Comparison of ENCODE assay signal across 11 cellular contexts in genomic region chr10:102603946-102604345, GRCh38. TPM values are rescaled to one million over a fixed set of nuclear protein-coding genes. Genes with fewer than 3 reads are reported as not detected.
DNase-seq lines count a peak whose midpoint lies in the region; ATAC-seq and TF ChIP-seq lines count a peak whose summit lies in the region.
"Had no signal": no experiment of that assay in that cellular context is flagged by ENCODE, and none has a peak within 500 bp of the region (broad histone marks: within the 10 kb centered on the region; RNA-seq: fewer than 3 reads in every experiment).

No MANE protein-coding gene starts in this region.

- peaks cover 0 to 13% (median 0%) of the 10 kb centered on the region in 11 experiments; a peak in 4 of 22 replicates for H4K20me1 ChIP-seq in BLaER1 treated with 17β-estradiol and CSF1 and Interleukin-3, amounts not matched to agents 10 nM and 100 nM
- H4K20me1 ChIP-seq in PC-9 (ENCODE audit: insufficient read depth): no peaks in the 10 kb centered on the region

- POLR2A ChIA-PET in PC-9 (lab: Charles Lee; ENCODE audit: unreplicated experiment): interaction anchor here (0.5 kb wide), 1 partner anchor 27 kb away, joined by 4 read pairs; no protein-coding TSS in a partner anchor

- no peak for DNase-seq in PC-9
- no peak for DNase-seq in esophagus squamous epithelium (lab: John Stamatoyannopoulos, UW)
- DNase-seq in substantia nigra (lab: John Stamatoyannopoulos, UW): no peak
- no peak for DNase-seq in HuH-7 (ENCODE audit: low spot score)
- DNase-seq in cerebellum (ENCODE audit: low spot score): no peak
- DNase-seq: effector CD4-positive, alpha-beta T cell had no signal

- CTCF ChIA-PET in PC-9 (lab: Charles Lee): no interaction called here

- H2AFZ ChIP-seq in PC-9: no peak overlapping the region

- H3K9me3 Mint-ChIP-seq in nephron: no peaks in the 10 kb centered on the region

- no peaks in the 10 kb centered on the region for H3K9me3 ChIP-seq in BLaER1 treated with 17β-estradiol and CSF1 and Interleukin-3, amounts not matched to agents 10 nM and 100 nM (replicated peaks in 1 of 11)
- H3K9me3 ChIP-seq in PC-9 (ENCODE audit: insufficient read depth, low read depth): no peaks in the 10 kb centered on the region
- H3K9me3 ChIP-seq in esophagus squamous epithelium: no peaks in the 10 kb centered on the region

- no peak for ATAC-seq in HG03521 (IDR thresholded peaks at IDR 0.05; ENCODE audit: unreplicated experiment)
- ATAC-seq: sciatic nerve had no signal

- TF ChIP-seq CTCF in PC-9 (conservative IDR thresholded peaks at IDR 0.05) (no peak), esophagus squamous epithelium (IDR thresholded peaks at IDR 0.05) (no peak), nephron (IDR thresholded peaks at IDR 0.05; ENCODE audit: unreplicated experiment in 3 of 3) (no peak)

- peaks cover 40% of the 10 kb centered on the region for H3K4me1 Mint-ChIP-seq in nephron

- H3K79me2 ChIP-seq in PC-9 (ENCODE audit: low read depth): no peaks in the 10 kb centered on the region

- no peaks in the 10 kb centered on the region for H3K27me3 ChIP-seq in BLaER1 treated with 17β-estradiol and CSF1 and Interleukin-3, amounts not matched to agents 10 nM and 100 nM
- H3K27me3 ChIP-seq in PC-9 (ENCODE audit: insufficient read depth, low read depth) (no peaks in the 10 kb centered on the region), esophagus squamous epithelium (no peaks in the 10 kb centered on the region)

- peaks cover 44 to 92% (median 77%) of the 10 kb centered on the region in 11 experiments for H3K36me3 ChIP-seq in BLaER1 treated with 17β-estradiol and CSF1 and Interleukin-3, amounts not matched to agents 10 nM and 100 nM
- H3K36me3 ChIP-seq in PC-9 (ENCODE audit: low read depth) (no peaks in the 10 kb centered on the region), esophagus squamous epithelium (peaks cover 2 to 82% (median 5%) of the 10 kb centered on the region in 3 donors)

- H3K36me3 Mint-ChIP-seq in nephron (ENCODE audit: low read depth): peaks cover 31% of the 10 kb centered on the region

- no peak overlapping the region for H3K4me3 Mint-ChIP-seq in nephron
- H3K4me3 Mint-ChIP-seq: activated naive CD8-positive, alpha-beta T cell had no signal

- peak overlapping the region; percentile 64 to 96 (median 85) for H3K27ac Mint-ChIP-seq in nephron
- H3K27ac Mint-ChIP-seq: activated naive CD8-positive, alpha-beta T cell had no signal

- intact Hi-C loops in PC-9 (cut with micrococcal nuclease; ENCODE audit: unreplicated experiment) (loop anchor here (2.0 kb wide), 2 partner anchors 25 to 39 kb away; no protein-coding TSS in a partner anchor), esophagus squamous epithelium (cut with DNase I) (no loop called here)

- H3K9ac ChIP-seq in BLaER1 treated with 17β-estradiol and CSF1 and Interleukin-3, amounts not matched to agents 10 nM and 100 nM: peak overlapping the region in 5 of 11 experiments; percentile 1 to 39 (median 25); a peak in 2 of 22 replicates

- no peaks in the 10 kb centered on the region for H3K27me3 Mint-ChIP-seq in nephron (ENCODE audit: low read depth)
- H3K27me3 Mint-ChIP-seq: activated naive CD8-positive, alpha-beta T cell had no signal

- H3K4me1 ChIP-seq in BLaER1 treated with 17β-estradiol and CSF1 and Interleukin-3, amounts not matched to agents 10 nM and 100 nM: peaks cover 14 to 56% (median 42%) of the 10 kb centered on the region in 10 experiments
- peaks cover 35% of the 10 kb centered on the region for H3K4me1 ChIP-seq in PC-9 (replicated peaks; ENCODE audit: insufficient read depth)
- H3K4me1 ChIP-seq in esophagus squamous epithelium: peaks cover 0 to 66% (median 44%) of the 10 kb centered on the region in 3 donors

- peaks cover 28% of the 10 kb centered on the region for H3F3A ChIP-seq in PC-9 (ENCODE audit: insufficient read depth, low read depth)

- BruUV-seq in PC-9 (replicated peaks; lab: Mats Ljungman, UMichigan): no TSS peak

- 73 to 77% methylated on average over 6 of the region's 7 CpGs for WGBS in esophagus squamous epithelium, 2 donors

- TF ChIP-seq POLR2A in esophagus squamous epithelium (IDR thresholded peaks at IDR 0.05): no peak

- H3K4me2 ChIP-seq in BLaER1 treated with 17β-estradiol and CSF1 and Interleukin-3, amounts not matched to agents 10 nM and 100 nM: peak overlapping the region in 9 of 11 experiments; percentile 21 to 84 (median 61); a peak in 17 of 22 replicates
- H3K4me2 ChIP-seq in PC-9: peak overlapping the region; percentile 63

- H3K4me3 ChIP-seq in BLaER1 treated with 17β-estradiol and CSF1 and Interleukin-3, amounts not matched to agents 10 nM and 100 nM: no peak overlapping the region
- no peak overlapping the region for H3K4me3 ChIP-seq in PC-9
- H3K4me3 ChIP-seq in esophagus squamous epithelium: no peak overlapping the region

- peak overlapping the region in 6 of 11 experiments; percentile 10 to 47 (median 36); a peak in 7 of 22 replicates for H3K27ac ChIP-seq in BLaER1 treated with 17β-estradiol and CSF1 and Interleukin-3, amounts not matched to agents 10 nM and 100 nM
- H3K27ac ChIP-seq in PC-9 (peak overlapping the region; percentile 90), esophagus squamous epithelium (peak overlapping the region in 3 of 4 donors; percentile 55 to 92 (median 76)), substantia nigra (ENCODE audit: low read depth, low read length, poor library complexity, severe bottlenecking) (no peak overlapping the region)

- no peaks in the 10 kb centered on the region for H3K9me2 ChIP-seq in PC-9 (ENCODE audit: insufficient read depth)

RNA-seq across cellular contexts. Expression of gene TRIM8, which starts 40.3 kb away (rescaled TPM):
- total RNA-seq in PC-9 (2021) (59.8 and 73.0 TPM in 2 replicates), esophagus squamous epithelium (10 to 100 TPM; 27.6 to 75.9 (median 48.8) TPM), cerebellum (50.3 TPM)
